In the genomic region with DNA sequence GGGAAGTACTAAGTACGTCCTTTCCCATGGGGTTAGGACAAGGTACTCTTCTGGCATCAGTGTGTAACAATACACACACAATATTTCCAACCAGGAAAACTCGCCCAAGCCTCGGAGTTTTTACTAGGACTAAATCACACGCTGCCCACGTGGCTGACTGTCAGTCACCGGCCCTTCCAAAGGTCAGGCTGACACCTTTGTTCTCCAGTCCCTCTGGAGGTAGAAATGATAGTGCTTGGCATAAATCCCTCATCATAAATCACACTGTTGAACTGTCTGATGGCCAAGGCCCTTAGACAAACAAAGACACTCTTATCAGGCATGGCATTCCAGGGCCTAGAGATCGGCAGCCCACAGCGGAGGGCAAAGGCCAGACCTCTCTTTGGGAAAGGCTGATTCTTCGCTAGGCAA, we compare ENCODE assay signal across 1 cellular context.
A peak's percentile ranks its signal among the peaks of the same experiment; 100 is the strongest.
TF ChIP-seq lines count a peak whose summit lies in the region.

No MANE protein-coding gene starts in this region.

TF ChIP-seq in HepG2, 621 proteins besides CTCF, POLR2A, EP300 and RAD21 (continued from another document and continues in another):
- TF ChIP-seq, protein P1, sequence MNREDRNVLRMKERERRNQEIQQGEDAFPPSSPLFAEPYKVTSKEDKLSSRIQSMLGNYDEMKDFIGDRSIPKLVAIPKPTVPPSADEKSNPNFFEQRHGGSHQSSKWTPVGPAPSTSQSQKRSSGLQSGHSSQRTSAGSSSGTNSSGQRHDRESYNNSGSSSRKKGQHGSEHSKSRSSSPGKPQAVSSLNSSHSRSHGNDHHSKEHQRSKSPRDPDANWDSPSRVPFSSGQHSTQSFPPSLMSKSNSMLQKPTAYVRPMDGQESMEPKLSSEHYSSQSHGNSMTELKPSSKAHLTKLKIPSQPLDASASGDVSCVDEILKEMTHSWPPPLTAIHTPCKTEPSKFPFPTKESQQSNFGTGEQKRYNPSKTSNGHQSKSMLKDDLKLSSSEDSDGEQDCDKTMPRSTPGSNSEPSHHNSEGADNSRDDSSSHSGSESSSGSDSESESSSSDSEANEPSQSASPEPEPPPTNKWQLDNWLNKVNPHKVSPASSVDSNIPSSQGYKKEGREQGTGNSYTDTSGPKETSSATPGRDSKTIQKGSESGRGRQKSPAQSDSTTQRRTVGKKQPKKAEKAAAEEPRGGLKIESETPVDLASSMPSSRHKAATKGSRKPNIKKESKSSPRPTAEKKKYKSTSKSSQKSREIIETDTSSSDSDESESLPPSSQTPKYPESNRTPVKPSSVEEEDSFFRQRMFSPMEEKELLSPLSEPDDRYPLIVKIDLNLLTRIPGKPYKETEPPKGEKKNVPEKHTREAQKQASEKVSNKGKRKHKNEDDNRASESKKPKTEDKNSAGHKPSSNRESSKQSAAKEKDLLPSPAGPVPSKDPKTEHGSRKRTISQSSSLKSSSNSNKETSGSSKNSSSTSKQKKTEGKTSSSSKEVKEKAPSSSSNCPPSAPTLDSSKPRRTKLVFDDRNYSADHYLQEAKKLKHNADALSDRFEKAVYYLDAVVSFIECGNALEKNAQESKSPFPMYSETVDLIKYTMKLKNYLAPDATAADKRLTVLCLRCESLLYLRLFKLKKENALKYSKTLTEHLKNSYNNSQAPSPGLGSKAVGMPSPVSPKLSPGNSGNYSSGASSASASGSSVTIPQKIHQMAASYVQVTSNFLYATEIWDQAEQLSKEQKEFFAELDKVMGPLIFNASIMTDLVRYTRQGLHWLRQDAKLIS (CRISPR knock-in tag; IDR thresholded peaks at IDR 0.05) = no peak
- TF ChIP-seq HOXA7 (CRISPR knock-in tag; IDR thresholded peaks at IDR 0.05) (no peak), SMAD9 (CRISPR knock-in tag; IDR thresholded peaks at IDR 0.05) (no peak), SAFB2 (CRISPR knock-in tag; IDR thresholded peaks at IDR 0.05; ENCODE audit: borderline replicate concordance, low read depth) (no peak), KMT2A (CRISPR knock-in tag; IDR thresholded peaks at IDR 0.05) (no peak), HOXA9 (CRISPR knock-in tag; IDR thresholded peaks at IDR 0.05; ENCODE audit: borderline replicate concordance) (peak; percentile 99), NR2C2 (CRISPR knock-in tag; IDR thresholded peaks at IDR 0.05; ENCODE audit: borderline replicate concordance) (peak; percentile 37; the same call in 1 of the 2 replicates), ONECUT2 (CRISPR knock-in tag; IDR thresholded peaks at IDR 0.05) (no peak), ZNF615 (CRISPR knock-in tag; IDR thresholded peaks at IDR 0.05; ENCODE audit: borderline replicate concordance) (no peak), ZNF296 (CRISPR knock-in tag; conservative IDR thresholded peaks at IDR 0.05) (no peak), KLF16 (CRISPR knock-in tag; IDR thresholded peaks at IDR 0.05) (0 out of 4 replicates have a peak, but pooled peaks of 1 of the 2 experiments have one; percentile 26), ZNF556 (CRISPR knock-in tag; IDR thresholded peaks at IDR 0.05; ENCODE audit: borderline replicate concordance) (no peak), LCORL (IDR thresholded peaks at IDR 0.05) (no peak), LCORL (CRISPR knock-in tag; IDR thresholded peaks at IDR 0.05) (no peak; the same call in 1 of the 2 replicates), ZNF83 (CRISPR knock-in tag; IDR thresholded peaks at IDR 0.05; ENCODE audit: borderline replicate concordance) (no peak), ZNF790 (CRISPR knock-in tag; IDR thresholded peaks at IDR 0.05; ENCODE audit: borderline replicate concordance) (no peak), ZMYM2 (CRISPR knock-in tag; IDR thresholded peaks at IDR 0.05) (no peak), PCBP1 (IDR thresholded peaks at IDR 0.05; ENCODE audit: borderline replicate concordance, low read depth, low read length) (no peak), RBM22 (optimal IDR thresholded peaks at IDR 0.05; ENCODE audit: low read length) (no peak), BHLHE40 (IDR thresholded peaks at IDR 0.05; ENCODE audit: low read length) (peak; percentile 67; the same call in 1 of the 2 replicates), FOXA3 (CRISPR knock-in tag; IDR thresholded peaks at IDR 0.05) (peak; percentile 81), ZNF616 (CRISPR knock-in tag; IDR thresholded peaks at IDR 0.05; ENCODE audit: low read depth) (no peak), ZNF441 (CRISPR knock-in tag; IDR thresholded peaks at IDR 0.05; ENCODE audit: borderline replicate concordance) (peak; percentile 69; the same call in 1 of the 2 replicates), ZNF496 (CRISPR knock-in tag; IDR thresholded peaks at IDR 0.05; ENCODE audit: insufficient replicate concordance) (no peak), ADNP (CRISPR knock-in tag; IDR thresholded peaks at IDR 0.05) (no peak), ZNF850 (CRISPR knock-in tag; conservative IDR thresholded peaks at IDR 0.05) (no peak), HCFC1 (IDR thresholded peaks at IDR 0.05; ENCODE audit: low read depth, low read length) (no peak), XRCC5 (optimal IDR thresholded peaks at IDR 0.05; ENCODE audit: low read length) (peak; percentile 56), ZFP62 (CRISPR knock-in tag; IDR thresholded peaks at IDR 0.05) (no peak)
- TF ChIP-seq, protein P2, sequence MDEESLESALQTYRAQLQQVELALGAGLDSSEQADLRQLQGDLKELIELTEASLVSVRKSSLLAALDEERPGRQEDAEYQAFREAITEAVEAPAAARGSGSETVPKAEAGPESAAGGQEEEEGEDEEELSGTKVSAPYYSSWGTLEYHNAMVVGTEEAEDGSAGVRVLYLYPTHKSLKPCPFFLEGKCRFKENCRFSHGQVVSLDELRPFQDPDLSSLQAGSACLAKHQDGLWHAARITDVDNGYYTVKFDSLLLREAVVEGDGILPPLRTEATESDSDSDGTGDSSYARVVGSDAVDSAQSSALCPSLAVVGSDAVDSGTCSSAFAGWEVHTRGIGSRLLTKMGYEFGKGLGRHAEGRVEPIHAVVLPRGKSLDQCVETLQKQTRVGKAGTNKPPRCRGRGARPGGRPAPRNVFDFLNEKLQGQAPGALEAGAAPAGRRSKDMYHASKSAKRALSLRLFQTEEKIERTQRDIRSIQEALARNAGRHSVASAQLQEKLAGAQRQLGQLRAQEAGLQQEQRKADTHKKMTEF (CRISPR knock-in tag; IDR thresholded peaks at IDR 0.05) = peak; percentile 75
- TF ChIP-seq, protein P3, sequence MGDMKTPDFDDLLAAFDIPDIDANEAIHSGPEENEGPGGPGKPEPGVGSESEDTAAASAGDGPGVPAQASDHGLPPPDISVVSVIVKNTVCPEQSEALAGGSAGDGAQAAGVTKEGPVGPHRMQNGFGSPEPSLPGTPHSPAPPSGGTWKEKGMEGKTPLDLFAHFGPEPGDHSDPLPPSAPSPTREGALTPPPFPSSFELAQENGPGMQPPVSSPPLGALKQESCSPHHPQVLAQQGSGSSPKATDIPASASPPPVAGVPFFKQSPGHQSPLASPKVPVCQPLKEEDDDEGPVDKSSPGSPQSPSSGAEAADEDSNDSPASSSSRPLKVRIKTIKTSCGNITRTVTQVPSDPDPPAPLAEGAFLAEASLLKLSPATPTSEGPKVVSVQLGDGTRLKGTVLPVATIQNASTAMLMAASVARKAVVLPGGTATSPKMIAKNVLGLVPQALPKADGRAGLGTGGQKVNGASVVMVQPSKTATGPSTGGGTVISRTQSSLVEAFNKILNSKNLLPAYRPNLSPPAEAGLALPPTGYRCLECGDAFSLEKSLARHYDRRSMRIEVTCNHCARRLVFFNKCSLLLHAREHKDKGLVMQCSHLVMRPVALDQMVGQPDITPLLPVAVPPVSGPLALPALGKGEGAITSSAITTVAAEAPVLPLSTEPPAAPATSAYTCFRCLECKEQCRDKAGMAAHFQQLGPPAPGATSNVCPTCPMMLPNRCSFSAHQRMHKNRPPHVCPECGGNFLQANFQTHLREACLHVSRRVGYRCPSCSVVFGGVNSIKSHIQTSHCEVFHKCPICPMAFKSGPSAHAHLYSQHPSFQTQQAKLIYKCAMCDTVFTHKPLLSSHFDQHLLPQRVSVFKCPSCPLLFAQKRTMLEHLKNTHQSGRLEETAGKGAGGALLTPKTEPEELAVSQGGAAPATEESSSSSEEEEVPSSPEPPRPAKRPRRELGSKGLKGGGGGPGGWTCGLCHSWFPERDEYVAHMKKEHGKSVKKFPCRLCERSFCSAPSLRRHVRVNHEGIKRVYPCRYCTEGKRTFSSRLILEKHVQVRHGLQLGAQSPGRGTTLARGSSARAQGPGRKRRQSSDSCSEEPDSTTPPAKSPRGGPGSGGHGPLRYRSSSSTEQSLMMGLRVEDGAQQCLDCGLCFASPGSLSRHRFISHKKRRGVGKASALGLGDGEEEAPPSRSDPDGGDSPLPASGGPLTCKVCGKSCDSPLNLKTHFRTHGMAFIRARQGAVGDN (CRISPR knock-in tag; IDR thresholded peaks at IDR 0.05) = no peak
- TF ChIP-seq, protein P4, sequence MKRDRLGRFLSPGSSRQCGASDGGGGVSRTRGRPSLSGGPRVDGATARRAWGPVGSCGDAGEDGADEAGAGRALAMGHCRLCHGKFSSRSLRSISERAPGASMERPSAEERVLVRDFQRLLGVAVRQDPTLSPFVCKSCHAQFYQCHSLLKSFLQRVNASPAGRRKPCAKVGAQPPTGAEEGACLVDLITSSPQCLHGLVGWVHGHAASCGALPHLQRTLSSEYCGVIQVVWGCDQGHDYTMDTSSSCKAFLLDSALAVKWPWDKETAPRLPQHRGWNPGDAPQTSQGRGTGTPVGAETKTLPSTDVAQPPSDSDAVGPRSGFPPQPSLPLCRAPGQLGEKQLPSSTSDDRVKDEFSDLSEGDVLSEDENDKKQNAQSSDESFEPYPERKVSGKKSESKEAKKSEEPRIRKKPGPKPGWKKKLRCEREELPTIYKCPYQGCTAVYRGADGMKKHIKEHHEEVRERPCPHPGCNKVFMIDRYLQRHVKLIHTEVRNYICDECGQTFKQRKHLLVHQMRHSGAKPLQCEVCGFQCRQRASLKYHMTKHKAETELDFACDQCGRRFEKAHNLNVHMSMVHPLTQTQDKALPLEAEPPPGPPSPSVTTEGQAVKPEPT (CRISPR knock-in tag; IDR thresholded peaks at IDR 0.05; ENCODE audit: low read depth) = no peak
- TF ChIP-seq, protein P5, sequence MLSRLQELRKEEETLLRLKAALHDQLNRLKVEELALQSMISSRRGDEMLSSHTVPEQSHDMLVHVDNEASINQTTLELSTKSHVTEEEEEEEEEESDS (CRISPR knock-in tag; IDR thresholded peaks at IDR 0.05; ENCODE audit: borderline replicate concordance) = no peak
- TF ChIP-seq, protein P6, sequence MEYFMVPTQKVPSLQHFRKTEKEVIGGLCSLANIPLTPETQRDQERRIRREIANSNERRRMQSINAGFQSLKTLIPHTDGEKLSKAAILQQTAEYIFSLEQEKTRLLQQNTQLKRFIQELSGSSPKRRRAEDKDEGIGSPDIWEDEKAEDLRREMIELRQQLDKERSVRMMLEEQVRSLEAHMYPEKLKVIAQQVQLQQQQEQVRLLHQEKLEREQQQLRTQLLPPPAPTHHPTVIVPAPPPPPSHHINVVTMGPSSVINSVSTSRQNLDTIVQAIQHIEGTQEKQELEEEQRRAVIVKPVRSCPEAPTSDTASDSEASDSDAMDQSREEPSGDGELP (IDR thresholded peaks at IDR 0.05; ENCODE audit: borderline replicate concordance, low read depth) = peak; percentile 29; the same call in 1 of the 2 replicates
- TF ChIP-seq, protein P7, sequence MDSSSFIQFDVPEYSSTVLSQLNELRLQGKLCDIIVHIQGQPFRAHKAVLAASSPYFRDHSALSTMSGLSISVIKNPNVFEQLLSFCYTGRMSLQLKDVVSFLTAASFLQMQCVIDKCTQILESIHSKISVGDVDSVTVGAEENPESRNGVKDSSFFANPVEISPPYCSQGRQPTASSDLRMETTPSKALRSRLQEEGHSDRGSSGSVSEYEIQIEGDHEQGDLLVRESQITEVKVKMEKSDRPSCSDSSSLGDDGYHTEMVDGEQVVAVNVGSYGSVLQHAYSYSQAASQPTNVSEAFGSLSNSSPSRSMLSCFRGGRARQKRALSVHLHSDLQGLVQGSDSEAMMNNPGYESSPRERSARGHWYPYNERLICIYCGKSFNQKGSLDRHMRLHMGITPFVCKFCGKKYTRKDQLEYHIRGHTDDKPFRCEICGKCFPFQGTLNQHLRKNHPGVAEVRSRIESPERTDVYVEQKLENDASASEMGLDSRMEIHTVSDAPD (CRISPR knock-in tag; IDR thresholded peaks at IDR 0.05) = 0 out of 2 replicates have a peak, but pooled peaks have one; percentile 57
- TF ChIP-seq, protein P8, sequence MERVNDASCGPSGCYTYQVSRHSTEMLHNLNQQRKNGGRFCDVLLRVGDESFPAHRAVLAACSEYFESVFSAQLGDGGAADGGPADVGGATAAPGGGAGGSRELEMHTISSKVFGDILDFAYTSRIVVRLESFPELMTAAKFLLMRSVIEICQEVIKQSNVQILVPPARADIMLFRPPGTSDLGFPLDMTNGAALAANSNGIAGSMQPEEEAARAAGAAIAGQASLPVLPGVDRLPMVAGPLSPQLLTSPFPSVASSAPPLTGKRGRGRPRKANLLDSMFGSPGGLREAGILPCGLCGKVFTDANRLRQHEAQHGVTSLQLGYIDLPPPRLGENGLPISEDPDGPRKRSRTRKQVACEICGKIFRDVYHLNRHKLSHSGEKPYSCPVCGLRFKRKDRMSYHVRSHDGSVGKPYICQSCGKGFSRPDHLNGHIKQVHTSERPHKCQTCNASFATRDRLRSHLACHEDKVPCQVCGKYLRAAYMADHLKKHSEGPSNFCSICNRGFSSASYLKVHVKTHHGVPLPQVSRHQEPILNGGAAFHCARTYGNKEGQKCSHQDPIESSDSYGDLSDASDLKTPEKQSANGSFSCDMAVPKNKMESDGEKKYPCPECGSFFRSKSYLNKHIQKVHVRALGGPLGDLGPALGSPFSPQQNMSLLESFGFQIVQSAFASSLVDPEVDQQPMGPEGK (CRISPR knock-in tag; IDR thresholded peaks at IDR 0.05) = peak; percentile 66
- TF ChIP-seq, protein P9, sequence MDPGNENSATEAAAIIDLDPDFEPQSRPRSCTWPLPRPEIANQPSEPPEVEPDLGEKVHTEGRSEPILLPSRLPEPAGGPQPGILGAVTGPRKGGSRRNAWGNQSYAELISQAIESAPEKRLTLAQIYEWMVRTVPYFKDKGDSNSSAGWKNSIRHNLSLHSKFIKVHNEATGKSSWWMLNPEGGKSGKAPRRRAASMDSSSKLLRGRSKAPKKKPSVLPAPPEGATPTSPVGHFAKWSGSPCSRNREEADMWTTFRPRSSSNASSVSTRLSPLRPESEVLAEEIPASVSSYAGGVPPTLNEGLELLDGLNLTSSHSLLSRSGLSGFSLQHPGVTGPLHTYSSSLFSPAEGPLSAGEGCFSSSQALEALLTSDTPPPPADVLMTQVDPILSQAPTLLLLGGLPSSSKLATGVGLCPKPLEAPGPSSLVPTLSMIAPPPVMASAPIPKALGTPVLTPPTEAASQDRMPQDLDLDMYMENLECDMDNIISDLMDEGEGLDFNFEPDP (CRISPR knock-in tag; conservative IDR thresholded peaks at IDR 0.05) = no peak
- TF ChIP-seq, protein P10, sequence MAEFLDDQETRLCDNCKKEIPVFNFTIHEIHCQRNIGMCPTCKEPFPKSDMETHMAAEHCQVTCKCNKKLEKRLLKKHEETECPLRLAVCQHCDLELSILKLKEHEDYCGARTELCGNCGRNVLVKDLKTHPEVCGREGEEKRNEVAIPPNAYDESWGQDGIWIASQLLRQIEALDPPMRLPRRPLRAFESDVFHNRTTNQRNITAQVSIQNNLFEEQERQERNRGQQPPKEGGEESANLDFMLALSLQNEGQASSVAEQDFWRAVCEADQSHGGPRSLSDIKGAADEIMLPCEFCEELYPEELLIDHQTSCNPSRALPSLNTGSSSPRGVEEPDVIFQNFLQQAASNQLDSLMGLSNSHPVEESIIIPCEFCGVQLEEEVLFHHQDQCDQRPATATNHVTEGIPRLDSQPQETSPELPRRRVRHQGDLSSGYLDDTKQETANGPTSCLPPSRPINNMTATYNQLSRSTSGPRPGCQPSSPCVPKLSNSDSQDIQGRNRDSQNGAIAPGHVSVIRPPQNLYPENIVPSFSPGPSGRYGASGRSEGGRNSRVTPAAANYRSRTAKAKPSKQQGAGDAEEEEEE (CRISPR knock-in tag; IDR thresholded peaks at IDR 0.05; ENCODE audit: borderline replicate concordance) = no peak
